Comparison of ENCODE assay signal across 2 cellular contexts in genomic region chr3:29338981-29339833, GRCh38.
TF ChIP-seq lines count a peak whose summit lies in the region.

No MANE protein-coding gene starts in this region.

TF ChIP-seq in IMR-90, 13 proteins besides CTCF, POLR2A, EP300 and RAD21:
- TF ChIP-seq MAZ (IDR thresholded peaks at IDR 0.05; ENCODE audit: borderline replicate concordance, low read depth, low read length) (no peak), USF2 (IDR thresholded peaks at IDR 0.05; ENCODE audit: low read depth, low read length) (no peak), RCOR1 (IDR thresholded peaks at IDR 0.05; ENCODE audit: insufficient replicate concordance, low read length) (no peak), FOS (IDR thresholded peaks at IDR 0.05; ENCODE audit: low read depth, low read length) (no peak), RFX5 (IDR thresholded peaks at IDR 0.05; ENCODE audit: low read depth, low read length) (no peak), CHD1 (IDR thresholded peaks at IDR 0.05; ENCODE audit: low read depth, low read length) (no peak), SMC3 (IDR thresholded peaks at IDR 0.05; ENCODE audit: low read depth, low read length) (no peak), BHLHE40 (IDR thresholded peaks at IDR 0.05; ENCODE audit: low read depth, low read length) (no peak), CEBPB (IDR thresholded peaks at IDR 0.05; ENCODE audit: low read depth, low read length) (no peak), ELK1 (IDR thresholded peaks at IDR 0.05; ENCODE audit: borderline replicate concordance, low read depth, low read length) (no peak)

TF ChIP-seq in GM23338, 12 proteins besides CTCF, POLR2A, EP300 and RAD21:
- TF ChIP-seq ETS1 (IDR thresholded peaks at IDR 0.05) (no peak), ZNF331 (CRISPR knock-in tag; IDR thresholded peaks at IDR 0.05; ENCODE audit: low read depth) (no peak), NANOG (IDR thresholded peaks at IDR 0.05; ENCODE audit: borderline replicate concordance) (no peak), REST (IDR thresholded peaks at IDR 0.05; ENCODE audit: unreplicated experiment) (no peak), EZH2 (IDR thresholded peaks at IDR 0.05; ENCODE audit: low read depth, unreplicated experiment) (no peak), ZNF114 (CRISPR knock-in tag; IDR thresholded peaks at IDR 0.05) (no peak), POLR2AphosphoS5 (IDR thresholded peaks at IDR 0.05; ENCODE audit: low read depth) (no peak), EZH2phosphoT487 (IDR thresholded peaks at IDR 0.05; ENCODE audit: unreplicated experiment) (no peak), STAT1 (IDR thresholded peaks at IDR 0.05; ENCODE audit: unreplicated experiment) (no peak), JUNB (IDR thresholded peaks at IDR 0.05; ENCODE audit: unreplicated experiment) (no peak), CREB1 (CRISPR knock-in tag; IDR thresholded peaks at IDR 0.05; ENCODE audit: low read depth) (no peak), ZNF462 (CRISPR knock-in tag; IDR thresholded peaks at IDR 0.05) (no peak)
